ENCODE assay signal across 11 cellular contexts in the genomic region with DNA sequence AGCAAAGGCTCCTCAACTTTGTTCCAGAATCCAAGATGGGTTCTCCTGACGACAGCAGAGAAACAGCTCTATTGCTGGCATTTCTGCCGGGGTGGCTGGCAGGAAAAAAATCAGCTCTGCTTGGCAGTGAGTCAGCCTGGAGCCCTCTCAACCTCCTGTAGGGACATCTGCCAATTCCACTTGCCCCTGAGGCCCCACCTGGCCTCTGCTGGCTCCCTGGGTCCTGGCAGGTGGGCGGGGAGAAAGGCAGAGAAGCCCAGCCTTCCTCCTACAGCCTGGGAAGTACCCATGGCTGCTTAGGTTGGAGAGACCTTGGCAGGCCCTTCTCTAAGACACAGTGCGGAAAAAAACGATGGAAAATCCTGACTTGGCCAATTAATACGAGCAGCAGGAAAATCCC.
DNase-seq lines count a peak whose midpoint lies in the region; ATAC-seq and TF ChIP-seq lines count a peak whose summit lies in the region.
"Had no signal": no experiment of that assay in that cellular context is flagged by ENCODE, and none has a peak within 500 bp of the region (broad histone marks: within the 10 kb centered on the region; RNA-seq: fewer than 3 reads in every experiment).

No MANE protein-coding gene starts in this region.

- H2AFZ ChIP-seq in PC-9 = no peak overlapping the region

- H3K4me1 ChIP-seq in PC-9 (replicated peaks; ENCODE audit: insufficient read depth) = no peaks in the 10 kb centered on the region
- H3K4me1 ChIP-seq in esophagus squamous epithelium = peaks cover 0 to 9% (median 6%) of the 10 kb centered on the region in 3 donors

- no peaks in the 10 kb centered on the region for H3K79me2 ChIP-seq in PC-9 (ENCODE audit: low read depth)

- H3K4me3 ChIP-seq in PC-9 (no peak overlapping the region), esophagus squamous epithelium (no peak overlapping the region)

- H3K36me3 ChIP-seq in PC-9 (ENCODE audit: low read depth) (no peaks in the 10 kb centered on the region), esophagus squamous epithelium (no peaks in the 10 kb centered on the region)

- DNase-seq in COLO668 (lab: John Stamatoyannopoulos, UW; ENCODE audit: unreplicated experiment) (peak; percentile 87), NCI-H1092 treated with DMSO at 0.1 percent for 48 hours (lab: John Stamatoyannopoulos, UW) (peak; percentile 72), PC-9 (peak; percentile 68 to 92), iPS-NIHi11 (ENCODE audit: low spot score) (peak; percentile 50), esophagus squamous epithelium (lab: John Stamatoyannopoulos, UW) (no peak)
- DNase-seq in stimulated activated CD4-positive, alpha-beta T cell treated with anti-CD3 and anti-CD28 coated beads, Interleukin-2, amount 100 ng/mL, for 48 hours = no peak
- DNase-seq in effector CD4-positive, alpha-beta T cell = no peak
- DNase-seq: activated T-cell treated with anti-CD3 and anti-CD28 coated beads, Interleukin-2, amount 50 U/mL, for 1 hour; stimulated activated naive CD8-positive, alpha-beta T cell treated with anti-CD3 and anti-CD28 coated beads, Interleukin-15, Interleukin-2, amounts not matched to agents 100 U/mL and 50 U/mL, for 24 hours; T-helper 9 cell had no signal

- CTCF ChIA-PET in PC-9 (lab: Charles Lee) = interaction anchor here (0.6 kb wide), 1 partner anchor 325 kb away, joined by 3 read pairs; no protein-coding TSS in a partner anchor

- no peak for TF ChIP-seq POLR2A in esophagus squamous epithelium (IDR thresholded peaks at IDR 0.05)

- H3K27me3 ChIP-seq in PC-9 (ENCODE audit: insufficient read depth, low read depth) (peaks cover 43% of the 10 kb centered on the region), esophagus squamous epithelium (peaks cover 0 to 3% (median 0%) of the 10 kb centered on the region in 4 donors)

- H3K9me3 ChIP-seq in PC-9 (ENCODE audit: insufficient read depth, low read depth) (no peaks in the 10 kb centered on the region), esophagus squamous epithelium (no peaks in the 10 kb centered on the region)

- ATAC-seq in HG03095 (IDR thresholded peaks at IDR 0.05; ENCODE audit: unreplicated experiment) = no peak
- ATAC-seq: stimulated activated naive CD8-positive, alpha-beta T cell treated with anti-CD3 and anti-CD28 coated beads, Interleukin-15, Interleukin-2, amounts not matched to agents 100 U/mL and 50 U/mL, for 24 hours had no signal

- H3F3A ChIP-seq in PC-9 (ENCODE audit: insufficient read depth, low read depth) = no peaks in the 10 kb centered on the region

- 10 to 29% methylated on average over 3 to 4 of the region's 6 CpGs for WGBS in esophagus squamous epithelium, 2 donors

- no peak for TF ChIP-seq CTCF in PC-9 (conservative IDR thresholded peaks at IDR 0.05)
- no peak for TF ChIP-seq CTCF in esophagus squamous epithelium (IDR thresholded peaks at IDR 0.05)

- H3K4me2 ChIP-seq in PC-9 = no peak overlapping the region

- intact Hi-C loops in PC-9 (cut with micrococcal nuclease; ENCODE audit: unreplicated experiment) (loop anchor here (10.0 kb wide), 1 partner anchor 84 kb away; no protein-coding TSS in a partner anchor), esophagus squamous epithelium (cut with DNase I) (no loop called here)

- H3K9me2 ChIP-seq in PC-9 (ENCODE audit: insufficient read depth) = no peaks in the 10 kb centered on the region

- POLR2A ChIA-PET in PC-9 (lab: Charles Lee; ENCODE audit: unreplicated experiment) = interaction anchor here (0.6 to 0.7 kb wide), 4 partner anchors 18 to 337 kb away, joined by 3 to 12 read pairs (median 4); no protein-coding TSS in a partner anchor

- H4K20me1 ChIP-seq in PC-9 (ENCODE audit: insufficient read depth) = no peaks in the 10 kb centered on the region

- no TSS peak for BruUV-seq in PC-9 (replicated peaks; lab: Mats Ljungman, UMichigan)

- H3K27ac ChIP-seq in PC-9 (no peak overlapping the region), esophagus squamous epithelium (no peak overlapping the region)

Comparison
In these comparisons a context has a peak if more than half of its experiments do, and no peak if none do; other contexts are left out.
1. DNase-seq: peak in COLO668 (single experiment), NCI-H1092 treated with DMSO at 0.1 percent for 48 hours (single experiment), PC-9 (2 of 2) and iPS-NIHi11 (single experiment); none in esophagus squamous epithelium (single experiment), stimulated activated CD4-positive, alpha-beta T cell treated with anti-CD3 and anti-CD28 coated beads, Interleukin-2, amount 100 ng/mL, for 48 hours (0 of 2) and effector CD4-positive, alpha-beta T cell (single experiment).